9 cellular contexts compared by ENCODE assay signal in genomic region chr13:94419304-94419943, GRCh38.
DNase-seq lines count a peak whose midpoint lies in the region; ATAC-seq and TF ChIP-seq lines count a peak whose summit lies in the region.
"Had no signal": no experiment of that assay in that cellular context is flagged by ENCODE, and none has a peak within 500 bp of the region (broad histone marks: within the 10 kb centered on the region; RNA-seq: fewer than 3 reads in every experiment).

No MANE protein-coding gene starts in this region.

- peaks cover 2% of the 10 kb centered on the region for H3K9me3 ChIP-seq in psoas muscle

- no peak for TF ChIP-seq CTCF in psoas muscle (IDR thresholded peaks at IDR 0.05)

- peaks cover 2 to 5% (median 2%) of the 10 kb centered on the region in 3 donors for H3K27me3 ChIP-seq in psoas muscle (ENCODE audit: insufficient read depth in 3 of 3, low read length in 2 of 3)

- no peak overlapping the region for H3K4me3 ChIP-seq in psoas muscle
- H3K4me3 ChIP-seq: GM23338 had no signal

- DNase-seq in activated CD4-positive, alpha-beta T cell treated with anti-CD3 and anti-CD28 coated beads for 4 hours: peak; percentile 29 to 31
- DNase-seq in non-pigmented ciliary epithelial cell (ENCODE audit: low read depth) (peak; percentile 56), psoas muscle (no peak), dermis blood vessel endothelial cell (no peak), NCI-H524 treated with DMSO at 0.1 percent for 48 hours (lab: John Stamatoyannopoulos, UW) (no peak), C1 segment of cervical spinal cord (lab: John Stamatoyannopoulos, UW) (no peak)

- 76 to 82% (median 79%) methylated on average over 1 of the region's 1 CpG for WGBS in psoas muscle, 3 donors

- ATAC-seq in GM18519 (IDR thresholded peaks at IDR 0.05; ENCODE audit: low FRiP score, unreplicated experiment): peak; percentile 59
- ATAC-seq in HG02973 (IDR thresholded peaks at IDR 0.05; ENCODE audit: unreplicated experiment): peak; percentile 75
- ATAC-seq in psoas muscle: no peak
- ATAC-seq: GM23338 had no signal

- intact Hi-C loops in psoas muscle (cut with DNase I): no loop called here

- no peak overlapping the region for H3K27ac ChIP-seq in psoas muscle

- no peaks in the 10 kb centered on the region for H3K36me3 ChIP-seq in psoas muscle (ENCODE audit: insufficient read depth in 1 of 2, low read depth in 1 of 2)

- no peaks in the 10 kb centered on the region for H3K4me1 ChIP-seq in psoas muscle

Comparison
In these comparisons a context has a peak if more than half of its experiments do, and no peak if none do; other contexts are left out.
1. ATAC-seq: peak in GM18519 (single experiment) and HG02973 (single experiment); none in psoas muscle (0 of 4).
2. DNase-seq: peak in activated CD4-positive, alpha-beta T cell treated with anti-CD3 and anti-CD28 coated beads for 4 hours (2 of 2) and non-pigmented ciliary epithelial cell (single experiment); none in psoas muscle (0 of 2), dermis blood vessel endothelial cell (single experiment), NCI-H524 treated with DMSO at 0.1 percent for 48 hours (single experiment) and C1 segment of cervical spinal cord (0 of 14).